Comparison of ENCODE assay signal across 8 cellular contexts in the genomic region with DNA sequence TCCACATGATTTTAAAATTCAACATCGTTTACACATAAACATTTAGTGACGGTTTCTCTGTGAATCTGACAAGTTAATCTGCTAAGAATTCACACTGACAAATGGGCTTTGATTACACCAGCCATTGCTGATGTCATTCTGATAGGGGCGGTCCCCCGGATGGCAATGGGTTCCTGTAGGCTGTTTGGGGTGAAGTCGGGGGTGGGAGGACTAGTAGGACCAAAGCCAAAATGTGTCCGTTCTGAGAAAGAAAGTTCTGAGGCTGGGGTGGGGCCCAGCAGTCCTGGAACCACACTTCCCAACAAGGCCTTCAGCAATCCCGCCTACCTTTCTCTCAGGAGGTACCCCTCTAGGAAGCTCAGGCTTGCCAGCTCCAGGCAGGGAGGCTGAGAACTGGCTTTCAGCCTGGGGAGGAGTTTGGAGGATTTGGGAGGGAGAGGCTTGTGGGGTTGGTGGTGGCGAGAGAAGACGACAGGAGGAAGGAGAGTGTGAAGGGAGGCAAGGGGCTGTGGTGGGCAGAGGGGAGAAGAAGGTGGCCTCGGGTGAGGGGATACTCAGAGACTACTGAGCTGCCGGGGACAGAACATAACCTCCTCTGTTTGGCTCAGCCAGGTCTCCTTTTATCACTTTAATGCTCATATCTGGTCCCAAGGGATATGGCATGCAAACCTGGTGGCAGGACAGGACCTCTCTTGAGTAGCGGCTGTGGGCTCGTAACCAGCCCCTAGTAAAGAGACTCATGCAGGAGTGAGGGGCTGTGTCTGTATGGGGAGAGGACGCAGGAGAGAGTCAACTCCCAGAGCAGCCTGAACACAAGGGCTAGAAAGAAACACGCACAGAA. TPM values are rescaled to one million over a fixed set of nuclear protein-coding genes. Genes with fewer than 3 reads are reported as not detected.
DNase-seq lines count a peak whose midpoint lies in the region; TF ChIP-seq lines count a peak whose summit lies in the region.

No MANE protein-coding gene starts in this region.

- H3K36me3 ChIP-seq in Karpas-422 (ENCODE audit: insufficient read depth, low read length) (no peaks in the 10 kb centered on the region; the same call in 1 of the 2 replicates), esophagus squamous epithelium (peaks cover 0 to 99% (median 0%) of the 10 kb centered on the region in 3 donors)

- H3K9me3 ChIP-seq in Karpas-422 (ENCODE audit: low read length) (no peaks in the 10 kb centered on the region), esophagus squamous epithelium (no peaks in the 10 kb centered on the region)

- H3K27ac ChIP-seq in Karpas-422 (ENCODE audit: low read length) = peak overlapping the region; percentile 93
- H3K27ac ChIP-seq in esophagus squamous epithelium = peak overlapping the region; percentile 43 to 93 (median 87)

- TF ChIP-seq CTCF in AG10803 (conservative IDR thresholded peaks at IDR 0.05; ENCODE audit: low read length) (no peak), esophagus squamous epithelium (IDR thresholded peaks at IDR 0.05) (no peak), nephron progenitor cell (IDR thresholded peaks at IDR 0.05) (no peak)

- no peak overlapping the region for H2AFZ ChIP-seq in Karpas-422 (ENCODE audit: low read length)

- no peaks in the 10 kb centered on the region for H3K9me2 ChIP-seq in Karpas-422 (replicated peaks; ENCODE audit: insufficient read depth, low read length)

- peak overlapping the region; percentile 7 for H3K4me3 Mint-ChIP-seq in nephron progenitor cell

- H3K9me3 Mint-ChIP-seq in nephron progenitor cell = no peaks in the 10 kb centered on the region

- WGBS in esophagus squamous epithelium, 2 donors = 70 to 77% methylated on average over 10 to 15 of the region's 15 CpGs

- intact Hi-C loops in esophagus squamous epithelium (cut with DNase I) = no loop called here

- H3K4me3 ChIP-seq in AG10803 (ENCODE audit: low read length) (no peak overlapping the region), Karpas-422 (ENCODE audit: low read length) (peak overlapping the region; percentile 53), esophagus squamous epithelium (no peak overlapping the region)

- H3K27me3 ChIP-seq in Karpas-422 (ENCODE audit: low read length) = no peaks in the 10 kb centered on the region
- H3K27me3 ChIP-seq in esophagus squamous epithelium = peaks cover 0 to 7% (median 0%) of the 10 kb centered on the region in 4 donors

- DNase-seq in AG10803 (ENCODE audit: low read depth) = peak; percentile 48
- peak; percentile 89 for DNase-seq in Karpas-422
- DNase-seq in esophagus squamous epithelium (lab: John Stamatoyannopoulos, UW) = no peak
- DNase-seq in nephron progenitor cell = no peak
- DNase-seq in NCI-H187 (lab: John Stamatoyannopoulos, UW) = no peak
- no peak for DNase-seq in middle frontal gyrus (ENCODE audit: extremely low spot score, low spot score)
- DNase-seq in activated CD8-positive, alpha-beta memory T cell treated with anti-CD3 and anti-CD28 coated beads for 24 hours = no peak
- DNase-seq in NCI-H187 treated with DMSO at 0.1 percent for 48 hours (lab: John Stamatoyannopoulos, UW) = no peak

- peaks cover 64% of the 10 kb centered on the region for H3K36me3 Mint-ChIP-seq in nephron progenitor cell (ENCODE audit: low read depth)

- peak overlapping the region; percentile 68 for H3K4me2 ChIP-seq in Karpas-422 (ENCODE audit: low read depth, low read length, poor library complexity, severe bottlenecking)

- H4K20me1 ChIP-seq in Karpas-422 (ENCODE audit: insufficient read depth, low read depth, low read length) = peaks cover 26% of the 10 kb centered on the region; the same call in 1 of the 2 replicates

- H3K9ac ChIP-seq in Karpas-422 (ENCODE audit: low read length) = peak overlapping the region; percentile 72

- no peak for TF ChIP-seq POLR2A in esophagus squamous epithelium (IDR thresholded peaks at IDR 0.05)

- peaks cover 70% of the 10 kb centered on the region for H3K4me1 Mint-ChIP-seq in nephron progenitor cell

- H3K4me1 ChIP-seq in Karpas-422 (ENCODE audit: low read length) (peaks cover 50% of the 10 kb centered on the region), esophagus squamous epithelium (peaks cover 35 to 99% (median 77%) of the 10 kb centered on the region in 3 donors)

- H3K27ac Mint-ChIP-seq in nephron progenitor cell = no peak overlapping the region

- no peaks in the 10 kb centered on the region for H3K79me2 ChIP-seq in Karpas-422 (ENCODE audit: low read length)

- H3K27me3 Mint-ChIP-seq in nephron progenitor cell (ENCODE audit: low read depth, poor library complexity) = peaks cover 42% of the 10 kb centered on the region

RNA-seq across cellular contexts. Expression of gene HIC1, which starts 8.6 kb away (rescaled TPM):
- total RNA-seq in Karpas-422 (2014; rRNA removed; shearing (Covaris generic); ENCODE audit: low replicate concordance) = 3.2 and 13.9 TPM in 2 replicates
- 10 to 100 TPM in 1 of 4 donors, 1 to 10 TPM in 3; 2.1 to 14.1 (median 5.9) TPM for total RNA-seq in esophagus squamous epithelium

RNA-seq across cellular contexts. Expression of gene OVCA2, which starts 21.7 kb away (rescaled TPM):
- 49.1 and 50.2 TPM in 2 replicates for total RNA-seq in Karpas-422 (2014; rRNA removed; shearing (Covaris generic); ENCODE audit: low replicate concordance)
- 10 to 100 TPM; 42.3 to 70.5 (median 53.2) TPM for total RNA-seq in esophagus squamous epithelium

RNA-seq across cellular contexts. Expression of gene DPH1, which starts 33.6 kb away (rescaled TPM):
- 37.5 and 41.9 TPM in 2 replicates for total RNA-seq in Karpas-422 (2014; rRNA removed; shearing (Covaris generic); ENCODE audit: low replicate concordance)
- 10 to 100 TPM; 14.9 to 55.7 (median 22.7) TPM for total RNA-seq in esophagus squamous epithelium

RNA-seq across cellular contexts. Expression of gene RTN4RL1, which starts 38.4 kb away (rescaled TPM):
- total RNA-seq in Karpas-422 (2014; rRNA removed; shearing (Covaris generic); ENCODE audit: low replicate concordance) = 0.11 and 0.30 TPM in 2 replicates
- 1 to 10 TPM; 1.1 to 4.0 (median 2.0) TPM for total RNA-seq in esophagus squamous epithelium

Comparison
In these comparisons a context has a peak if more than half of its experiments do, and no peak if none do; other contexts are left out.
1. DNase-seq: peak in AG10803 (single experiment) and Karpas-422 (single experiment); none in esophagus squamous epithelium (single experiment), nephron progenitor cell (single experiment), NCI-H187 (0 of 2), middle frontal gyrus (single experiment), activated CD8-positive, alpha-beta memory T cell treated with anti-CD3 and anti-CD28 coated beads for 24 hours (single experiment) and NCI-H187 treated with DMSO at 0.1 percent for 48 hours (single experiment).